ENCODE assay signal across 18 cellular contexts in the genomic region with DNA sequence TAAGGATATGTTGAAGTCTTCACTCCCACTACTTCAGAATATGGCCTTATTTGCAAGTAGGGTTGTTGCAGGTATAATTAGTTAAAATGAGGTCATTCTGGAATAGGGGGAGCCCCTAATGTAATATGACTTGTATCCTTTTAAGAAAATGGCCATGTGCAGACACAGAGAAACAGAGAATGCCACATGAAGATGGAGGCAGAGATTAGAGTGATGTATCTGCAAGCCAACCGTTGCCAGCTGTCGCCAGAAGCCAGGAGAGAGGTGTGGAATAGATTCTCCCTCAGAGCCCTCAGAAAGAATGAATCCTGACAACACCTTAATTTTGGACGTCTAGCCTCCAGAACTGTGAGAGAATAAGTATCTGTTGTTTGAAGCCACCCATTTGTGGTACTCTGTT. TPM values are rescaled to one million over a fixed set of nuclear protein-coding genes. Genes with fewer than 3 reads are reported as not detected.
A peak's percentile ranks its signal among the peaks of the same experiment; 100 is the strongest.
DNase-seq lines count a peak whose midpoint lies in the region; ATAC-seq and TF ChIP-seq lines count a peak whose summit lies in the region.
"Had no signal": no experiment of that assay in that cellular context is flagged by ENCODE, and none has a peak within 500 bp of the region (broad histone marks: within the 10 kb centered on the region; RNA-seq: fewer than 3 reads in every experiment).

No MANE protein-coding gene starts in this region.

- no peak overlapping the region for H3K4me3 Mint-ChIP-seq in activated naive CD4-positive, alpha-beta T cell treated with anti-CD3 and anti-CD28 coated beads, Interleukin-2, amount 50 U/mL, for 24 hours
- H3K4me3 Mint-ChIP-seq in activated naive CD4-positive, alpha-beta T cell treated with anti-CD3 and anti-CD28 coated beads, Interleukin-2, amount 10 ng/mL, durations not matched to agents 7 days and 5 days: no peak overlapping the region
- no peak overlapping the region for H3K4me3 Mint-ChIP-seq in T-cell
- H3K4me3 Mint-ChIP-seq: CD4-positive, alpha-beta T cell; IgD-negative memory B cell had no signal

- ATAC-seq in T-cell (replicated peaks in 1 of 4) (no peak), heart left ventricle (no peak)
- ATAC-seq: A549 had no signal

- H3K4me1 ChIP-seq in OCI-LY3 (ENCODE audit: low read length) (peaks cover 37% of the 10 kb centered on the region), HAP-1 (peaks cover 3% of the 10 kb centered on the region; the same call in 1 of the 2 replicates), heart left ventricle (peaks cover 0 to 12% (median 6%) of the 10 kb centered on the region in 12 donors)

- H3K27me3 ChIP-seq in OCI-LY3 (ENCODE audit: low read depth, low read length) (no peaks in the 10 kb centered on the region), HAP-1 (ENCODE audit: low read depth) (peaks cover 4% of the 10 kb centered on the region), heart left ventricle (no peaks in the 10 kb centered on the region)

- H3K36me3 Mint-ChIP-seq in activated naive CD4-positive, alpha-beta T cell treated with anti-CD3 and anti-CD28 coated beads, Interleukin-2, amount 50 U/mL, for 24 hours: no peaks in the 10 kb centered on the region
- H3K36me3 Mint-ChIP-seq in activated naive CD4-positive, alpha-beta T cell treated with anti-CD3 and anti-CD28 coated beads, Interleukin-2, amount 10 ng/mL, durations not matched to agents 7 days and 5 days: no peaks in the 10 kb centered on the region
- H3K36me3 Mint-ChIP-seq in T-cell: no peaks in the 10 kb centered on the region

- CTCF ChIA-PET in activated naive CD4-positive, alpha-beta T cell treated with anti-CD3 and anti-CD28 coated beads, Interleukin-2, amount 10 ng/mL, durations not matched to agents 7 days and 5 days (lab: Charles Lee): interaction anchor here (1.6 to 5.4 kb wide), 2 partner anchors 20 to 52 kb away, joined by 3 to 78 read pairs; no protein-coding TSS in a partner anchor
- CTCF ChIA-PET in T-cell (lab: Charles Lee): no interaction called here

- TF ChIP-seq CTCF in OCI-LY3 (IDR thresholded peaks at IDR 0.05; ENCODE audit: low read depth, low read length) (no peak), heart left ventricle (IDR thresholded peaks at IDR 0.05) (no peak)

- H3K4me2 ChIP-seq in OCI-LY3 (ENCODE audit: low read length): 0 out of 2 replicates have a peak overlapping the region, but pooled peaks have one; percentile 12
- H3K4me2 ChIP-seq: A549 had no signal

- peak overlapping the region; percentile 4 for H3K27ac Mint-ChIP-seq in activated naive CD4-positive, alpha-beta T cell treated with anti-CD3 and anti-CD28 coated beads, Interleukin-2, amount 50 U/mL, for 24 hours
- H3K27ac Mint-ChIP-seq in activated naive CD4-positive, alpha-beta T cell treated with anti-CD3 and anti-CD28 coated beads, Interleukin-2, amount 10 ng/mL, durations not matched to agents 7 days and 5 days: no peak overlapping the region
- H3K27ac Mint-ChIP-seq in T-cell: peak overlapping the region; percentile 2 to 6
- H3K27ac Mint-ChIP-seq: CD4-positive, alpha-beta T cell had no signal

- H3K4me3 ChIP-seq in OCI-LY3 (ENCODE audit: low read length): no peak overlapping the region
- H3K4me3 ChIP-seq in HAP-1: no peak overlapping the region
- H3K4me3 ChIP-seq in heart left ventricle: no peak overlapping the region
- H3K4me3 ChIP-seq: A549 had no signal

- H3K9ac ChIP-seq in OCI-LY3 (ENCODE audit: low read length): no peak overlapping the region

- H4K20me1 ChIP-seq in OCI-LY3 (ENCODE audit: insufficient read depth, low read length): no peaks in the 10 kb centered on the region

- H3K79me2 ChIP-seq in OCI-LY3 (ENCODE audit: low read length): no peaks in the 10 kb centered on the region

- H3K27ac ChIP-seq in OCI-LY3 (ENCODE audit: low read length): no peak overlapping the region
- no peak overlapping the region for H3K27ac ChIP-seq in heart left ventricle
- H3K27ac ChIP-seq: 22Rv1, A549, C4-2B had no signal

- H3K9me3 Mint-ChIP-seq in activated naive CD4-positive, alpha-beta T cell treated with anti-CD3 and anti-CD28 coated beads, Interleukin-2, amount 50 U/mL, for 24 hours: no peaks in the 10 kb centered on the region
- H3K9me3 Mint-ChIP-seq in activated naive CD4-positive, alpha-beta T cell treated with anti-CD3 and anti-CD28 coated beads, Interleukin-2, amount 10 ng/mL, durations not matched to agents 7 days and 5 days: no peaks in the 10 kb centered on the region
- no peaks in the 10 kb centered on the region for H3K9me3 Mint-ChIP-seq in T-cell
- H3K9me3 Mint-ChIP-seq: CD4-positive, alpha-beta T cell; IgD-negative memory B cell had no signal

- 0 out of 2 replicates have a peak overlapping the region, but pooled peaks have one; percentile 15 for H2AFZ ChIP-seq in OCI-LY3 (ENCODE audit: low read depth, low read length)

- no peak for TF ChIP-seq POLR2A in heart left ventricle (IDR thresholded peaks at IDR 0.05)

- peaks cover 10% of the 10 kb centered on the region for H3K4me1 Mint-ChIP-seq in activated naive CD4-positive, alpha-beta T cell treated with anti-CD3 and anti-CD28 coated beads, Interleukin-2, amount 50 U/mL, for 24 hours
- peaks cover 11% of the 10 kb centered on the region for H3K4me1 Mint-ChIP-seq in activated naive CD4-positive, alpha-beta T cell treated with anti-CD3 and anti-CD28 coated beads, Interleukin-2, amount 10 ng/mL, durations not matched to agents 7 days and 5 days
- peaks cover 0 to 12% (median 10%) of the 10 kb centered on the region in 3 donors for H3K4me1 Mint-ChIP-seq in T-cell

- no peaks in the 10 kb centered on the region for H3K27me3 Mint-ChIP-seq in activated naive CD4-positive, alpha-beta T cell treated with anti-CD3 and anti-CD28 coated beads, Interleukin-2, amount 50 U/mL, for 24 hours
- H3K27me3 Mint-ChIP-seq in activated naive CD4-positive, alpha-beta T cell treated with anti-CD3 and anti-CD28 coated beads, Interleukin-2, amount 10 ng/mL, durations not matched to agents 7 days and 5 days: peaks cover 11% of the 10 kb centered on the region
- no peaks in the 10 kb centered on the region for H3K27me3 Mint-ChIP-seq in T-cell
- H3K27me3 Mint-ChIP-seq: CD4-positive, alpha-beta T cell; IgD-negative memory B cell had no signal

- H3K9me3 ChIP-seq in OCI-LY3 (ENCODE audit: insufficient read depth, low read length) (no peaks in the 10 kb centered on the region), HAP-1 (no peaks in the 10 kb centered on the region), heart left ventricle (no peaks in the 10 kb centered on the region)
- H3K9me3 ChIP-seq: A549 had no signal

- intact Hi-C loops in heart left ventricle (cut with DNase I): loop anchor here in 9 of 10 donors (5.0 kb wide), 5 partner anchors 49 to 229 kb away; no protein-coding TSS in a partner anchor

- H3K36me3 ChIP-seq in OCI-LY3 (replicated peaks; ENCODE audit: low read depth, low read length): no peaks in the 10 kb centered on the region
- no peaks in the 10 kb centered on the region for H3K36me3 ChIP-seq in HAP-1 (replicated peaks)
- H3K36me3 ChIP-seq in heart left ventricle: no peaks in the 10 kb centered on the region

- in situ Hi-C loops in HAP-1 (cut with MboI; ENCODE audit: low sequenced_read_pairs): loop anchor here (25.0 kb wide), 1 partner anchor 219 kb away; no protein-coding TSS in a partner anchor

- DNase-seq in activated naive CD4-positive, alpha-beta T cell treated with anti-CD3 and anti-CD28 coated beads, Interleukin-2, amount 10 ng/mL, durations not matched to agents 7 days and 5 days: no peak
- DNase-seq in T-cell (no peak), HAP-1 (ENCODE audit: low spot score in 2 of 2) (no peak), mesenteric fat pad (ENCODE audit: low spot score) (no peak), heart left ventricle (no peak)
- DNase-seq: AML-193; CD4-positive, alpha-beta T cell; DMS153; DMS79; GDM1; GOT3; H7 had no signal

- POLR2A ChIA-PET in T-cell (lab: Charles Lee): no interaction called here

- 74 to 86% (median 84%) methylated on average over 3 of the region's 3 CpGs for WGBS in heart left ventricle, 4 donors

RNA-seq across cellular contexts. Expression of a gene that starts 11.3 kb away (rescaled TPM):
- total RNA-seq in T-cell: 100 to 1,000 TPM in 3 of 5 donors, 10 to 100 TPM in 2; 96.0 to 160 (median 127) TPM
- total RNA-seq in mesenteric fat pad: 14.7 TPM
- 10 to 100 TPM in 2 of 9 donors, 1 to 10 TPM in 7; 2.2 to 27.9 (median 4.9) TPM for total RNA-seq in heart left ventricle
- 1 to 10 TPM; 2.2 to 3.0 TPM for polyA plus RNA-seq in heart left ventricle

RNA-seq across cellular contexts. Expression of a gene that starts 36.8 kb away (rescaled TPM):
- total RNA-seq in T-cell (10 to 100 TPM; 27.0 to 36.3 (median 29.3) TPM), mesenteric fat pad (9.5 TPM), heart left ventricle (10 to 100 TPM in 8 of 9 donors, 1 to 10 TPM in 1; 9.1 to 43.7 (median 24.4) TPM)
- polyA plus RNA-seq in heart left ventricle: 10 to 100 TPM in 1 of 2 donors, 1 to 10 TPM in 1; 7.4 to 10.8 TPM

RNA-seq across cellular contexts. Expression of a gene that starts 37.2 kb away (rescaled TPM):
- total RNA-seq in T-cell: 10 to 100 TPM; 24.7 to 32.4 (median 28.6) TPM
- total RNA-seq in mesenteric fat pad: 25.0 TPM
- 10 to 100 TPM; 44.5 to 58.4 (median 50.4) TPM for total RNA-seq in heart left ventricle
- polyA plus RNA-seq in heart left ventricle: 10 to 100 TPM; 26.0 to 32.8 TPM
